Comparison of ENCODE assay signal across 13 cellular contexts in the genomic region with DNA sequence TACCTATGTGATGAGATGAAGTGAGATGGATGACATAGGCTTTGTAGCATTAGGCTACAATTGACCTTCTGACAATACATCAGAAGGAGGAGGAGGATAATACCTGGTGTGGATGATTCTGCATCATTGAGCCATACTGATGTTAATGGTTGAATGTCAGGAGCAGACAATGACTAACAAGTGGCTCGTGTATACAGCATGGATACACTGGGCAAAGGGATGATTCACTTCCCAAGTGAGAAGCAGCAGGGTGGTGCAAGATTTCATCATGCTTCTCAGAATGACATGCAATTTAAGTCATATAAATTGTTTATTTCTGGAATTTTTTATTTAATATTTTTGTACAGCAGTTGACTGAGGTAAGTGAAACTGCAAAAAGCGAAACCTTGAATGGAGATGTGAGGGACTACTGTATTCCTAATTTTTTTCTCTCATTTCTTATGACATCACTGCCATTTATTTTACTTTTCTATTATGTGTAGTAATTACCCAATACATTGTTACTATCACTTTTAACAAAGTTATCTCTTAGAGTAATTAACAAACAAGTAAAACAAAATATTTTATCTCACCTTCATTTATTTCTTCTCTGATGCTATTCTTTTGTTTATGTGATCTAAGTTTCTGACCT. TPM values are rescaled to one million over a fixed set of nuclear protein-coding genes. Genes with fewer than 3 reads are reported as not detected.
A peak's percentile ranks its signal among the peaks of the same experiment; 100 is the strongest.
DNase-seq lines count a peak whose midpoint lies in the region; ATAC-seq and TF ChIP-seq lines count a peak whose summit lies in the region.
"Had no signal": no experiment of that assay in that cellular context is flagged by ENCODE, and none has a peak within 500 bp of the region (broad histone marks: within the 10 kb centered on the region; RNA-seq: fewer than 3 reads in every experiment).

No MANE protein-coding gene starts in this region.

- H3K4me3 ChIP-seq in epithelial cell of esophagus (ENCODE audit: low read length) = no peak overlapping the region
- H3K4me3 ChIP-seq: vagina had no signal

- H3K4me1 Mint-ChIP-seq in activated T-cell treated with anti-CD3 and anti-CD28 coated beads, Interleukin-2, amount 50 U/mL, for 4 hours (ENCODE audit: low read depth) = peaks cover 4% of the 10 kb centered on the region
- H3K4me1 Mint-ChIP-seq: CD4-positive, CD25-positive, alpha-beta regulatory T cell; central memory CD8-positive, alpha-beta T cell had no signal

- no peak for TF ChIP-seq CTCF in epithelial cell of esophagus (IDR thresholded peaks at IDR 0.05; ENCODE audit: insufficient read depth, low read depth, low read length, missing control alignments)

- H3K9me3 Mint-ChIP-seq in activated T-cell treated with anti-CD3 and anti-CD28 coated beads, Interleukin-2, amount 50 U/mL, for 4 hours = no peaks in the 10 kb centered on the region
- H3K9me3 Mint-ChIP-seq: CD4-positive, CD25-positive, alpha-beta regulatory T cell; central memory CD8-positive, alpha-beta T cell had no signal

- peaks cover 3% of the 10 kb centered on the region for H3K27me3 Mint-ChIP-seq in activated T-cell treated with anti-CD3 and anti-CD28 coated beads, Interleukin-2, amount 50 U/mL, for 4 hours (ENCODE audit: low read depth)

- peak overlapping the region; percentile 22 for H3K4me3 Mint-ChIP-seq in activated T-cell treated with anti-CD3 and anti-CD28 coated beads, Interleukin-2, amount 50 U/mL, for 4 hours
- H3K4me3 Mint-ChIP-seq: CD4-positive, CD25-positive, alpha-beta regulatory T cell; central memory CD8-positive, alpha-beta T cell had no signal

- no peak for DNase-seq in activated T-cell treated with anti-CD3 and anti-CD28 coated beads, Interleukin-2, amount 50 U/mL, for 4 hours
- no peak for DNase-seq in activated T-cell treated with anti-CD3 and anti-CD28 coated beads, Interleukin-2, amount 50 U/mL, for 48 hours
- DNase-seq in NCI-H226 (peak; percentile 76), epithelial cell of esophagus (ENCODE audit: low read depth) (peak; percentile 98), DMS153 treated with DMSO at 0.1 percent for 48 hours (lab: John Stamatoyannopoulos, UW; ENCODE audit: unreplicated experiment) (no peak)
- peak; percentile 26 for DNase-seq in stimulated activated CD8-positive, alpha-beta memory T cell treated with anti-CD3 and anti-CD28 coated beads, Interleukin-4, amount 100 ng/mL, for 48 hours
- no peak for DNase-seq in activated effector memory CD4-positive, alpha-beta T cell treated with Interleukin-2 at 50 U/mL for 16 hours
- DNase-seq: CD4-positive, CD25-positive, alpha-beta regulatory T cell; NCI-H2081 had no signal

- no peaks in the 10 kb centered on the region for H3K36me3 Mint-ChIP-seq in activated T-cell treated with anti-CD3 and anti-CD28 coated beads, Interleukin-2, amount 50 U/mL, for 4 hours (ENCODE audit: insufficient read depth)

- ATAC-seq in activated T-cell treated with anti-CD3 and anti-CD28 coated beads, Interleukin-2, amount 50 U/mL, for 4 hours = peak; percentile 60 to 78
- ATAC-seq in GM19467 (IDR thresholded peaks at IDR 0.05; ENCODE audit: unreplicated experiment) = no peak
- ATAC-seq: left lobe of liver had no signal

RNA-seq across cellular contexts. Expression of a gene that starts 34.4 kb away (rescaled TPM):
- 10 to 100 TPM; 36.2 to 41.2 (median 39.3) TPM for total RNA-seq in activated T-cell treated with anti-CD3 and anti-CD28 coated beads, Interleukin-2, amount 50 U/mL, for 4 hours

Comparison
In these comparisons a context has a peak if more than half of its experiments do, and no peak if none do; other contexts are left out.
1. DNase-seq: peak in NCI-H226 (single experiment), epithelial cell of esophagus (single experiment) and stimulated activated CD8-positive, alpha-beta memory T cell treated with anti-CD3 and anti-CD28 coated beads, Interleukin-4, amount 100 ng/mL, for 48 hours (single experiment); none in activated T-cell treated with anti-CD3 and anti-CD28 coated beads, Interleukin-2, amount 50 U/mL, for 4 hours (single experiment), activated T-cell treated with anti-CD3 and anti-CD28 coated beads, Interleukin-2, amount 50 U/mL, for 48 hours (0 of 2), activated effector memory CD4-positive, alpha-beta T cell treated with Interleukin-2 at 50 U/mL for 16 hours (single experiment) and DMS153 treated with DMSO at 0.1 percent for 48 hours (single experiment).